In the genomic region with DNA sequence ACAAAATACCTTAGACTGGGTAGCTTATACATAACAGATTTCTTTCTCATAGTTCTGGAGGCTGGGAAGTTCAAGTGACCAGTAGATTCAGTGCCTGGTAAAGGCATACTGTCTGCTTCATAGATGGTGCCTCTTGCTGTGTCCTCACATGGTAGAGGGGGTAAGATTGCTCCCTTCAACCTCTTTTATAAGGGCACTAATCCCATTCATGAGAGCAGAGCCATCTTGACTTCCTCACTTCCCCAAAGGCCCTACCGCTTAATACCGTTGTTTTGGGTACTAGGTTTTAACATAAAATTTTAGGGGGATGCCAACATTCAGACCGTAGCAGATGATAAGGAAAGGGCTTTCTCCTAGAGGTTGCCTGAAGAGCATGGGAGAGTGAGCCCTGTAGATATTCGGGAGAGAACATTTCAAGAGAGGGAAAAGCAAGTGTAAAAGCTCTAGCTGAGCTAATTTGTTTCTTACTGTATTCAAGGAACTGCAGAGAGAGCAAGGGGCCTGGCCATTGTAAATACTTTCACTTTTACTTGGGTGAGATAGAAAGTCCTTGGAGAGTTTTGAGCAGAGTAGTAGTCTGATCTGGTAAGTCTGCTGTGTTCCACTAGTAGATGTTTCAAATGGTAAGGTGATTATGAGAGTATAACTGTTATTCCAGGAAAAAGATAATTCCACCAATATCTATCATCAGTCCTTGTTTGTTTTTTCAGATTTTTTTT, we compare ENCODE assay signal across 9 cellular contexts. TPM values are rescaled to one million over a fixed set of nuclear protein-coding genes. Genes with fewer than 3 reads are reported as not detected.
DNase-seq lines count a peak whose midpoint lies in the region; ATAC-seq and TF ChIP-seq lines count a peak whose summit lies in the region.
"Had no signal": no experiment of that assay in that cellular context is flagged by ENCODE, and none has a peak within 500 bp of the region (broad histone marks: within the 10 kb centered on the region; RNA-seq: fewer than 3 reads in every experiment).

No MANE protein-coding gene starts in this region.

- ATAC-seq in GM18868 (IDR thresholded peaks at IDR 0.05; ENCODE audit: unreplicated experiment) (peak; percentile 96), HG02571 (IDR thresholded peaks at IDR 0.05; ENCODE audit: unreplicated experiment) (peak; percentile 95), left lobe of liver (peak; percentile 61)

- DNase-seq in NOMO-1 treated with DMSO at 0.1 percent for 48 hours (lab: John Stamatoyannopoulos, UW; ENCODE audit: unreplicated experiment) = peak; percentile 36
- DNase-seq in left lobe of liver (ENCODE audit: low spot score) = no peak
- no peak for DNase-seq in NCI-H446 treated with DMSO at 0.1 percent for 48 hours (lab: John Stamatoyannopoulos, UW)
- no peak for DNase-seq in stimulated activated CD4-positive, alpha-beta T cell treated with anti-CD3 and anti-CD28 coated beads, Interleukin-4, amount 100 ng/mL, for 1 hour
- DNase-seq in breast epithelium (ENCODE audit: low spot score in 2 of 2) = no peak
- DNase-seq in AG08395 (ENCODE audit: low spot score) = no peak

- H3K4me3 ChIP-seq in breast epithelium = no peak overlapping the region
- H3K4me3 ChIP-seq: thyroid gland had no signal

- H3K27ac ChIP-seq in breast epithelium = peak overlapping the region in 1 of 2 donors; percentile 12

- no peaks in the 10 kb centered on the region for H3K9me3 ChIP-seq in breast epithelium
- H3K9me3 ChIP-seq: thyroid gland had no signal

- TF ChIP-seq CTCF in breast epithelium (IDR thresholded peaks at IDR 0.05) = no peak

- H3K4me1 ChIP-seq in breast epithelium = peaks cover 0 to 3% of the 10 kb centered on the region in 2 donors

- no peaks in the 10 kb centered on the region for H3K36me3 ChIP-seq in breast epithelium
- H3K36me3 ChIP-seq: thyroid gland had no signal

- H3K27me3 ChIP-seq in breast epithelium = no peaks in the 10 kb centered on the region
- H3K27me3 ChIP-seq: thyroid gland had no signal

- intact Hi-C loops in breast epithelium (cut with DNase I; ENCODE audit: low total_unique reads) = no loop called here

- TF ChIP-seq POLR2A in breast epithelium (IDR thresholded peaks at IDR 0.05) = no peak

RNA-seq across cellular contexts. Expression of a gene that starts 27.3 kb away (rescaled TPM):
- 15.2 TPM for total RNA-seq in left lobe of liver
- total RNA-seq in breast epithelium = 100 to 1,000 TPM in 1 of 3 donors, 10 to 100 TPM in 2; 54.9 to 125 (median 72.4) TPM
